ENCODE assay signal across 13 cellular contexts in genomic region chr13:66992183-66992582, GRCh38.
DNase-seq lines count a peak whose midpoint lies in the region; ATAC-seq and TF ChIP-seq lines count a peak whose summit lies in the region.
"Had no signal": no experiment of that assay in that cellular context is flagged by ENCODE, and none has a peak within 500 bp of the region (broad histone marks: within the 10 kb centered on the region; RNA-seq: fewer than 3 reads in every experiment).

No MANE protein-coding gene starts in this region.

- TF ChIP-seq CTCF in choroid plexus epithelial cell (conservative IDR thresholded peaks at IDR 0.05; ENCODE audit: low read depth, low read length) (no peak), GM10266 (IDR thresholded peaks at IDR 0.05; ENCODE audit: control insufficient read depth, insufficient read depth, low read depth, missing control alignments) (no peak), lower leg skin (IDR thresholded peaks at IDR 0.05) (no peak), GM10248 (IDR thresholded peaks at IDR 0.05; ENCODE audit: control extremely low read depth, extremely low read depth, low read depth, missing control alignments) (no peak)

- CTCF ChIA-PET in GM10248 (lab: Yijun Ruan, JAX): interaction anchor here (1.2 kb wide), 1 partner anchor 26 kb away, joined by 3 read pairs; no protein-coding TSS in a partner anchor

- intact Hi-C loops in lower leg skin (cut with DNase I; ENCODE audit: low total_unique reads): no loop called here

- H3K36me3 Mint-ChIP-seq in naive B cell: peaks cover 0 to 4% of the 10 kb centered on the region in 2 donors

- H3K9me3 Mint-ChIP-seq in naive B cell: no peaks in the 10 kb centered on the region

- POLR2A ChIA-PET in GM10248 (lab: Yijun Ruan, JAX): no interaction called here

- peaks cover 21 to 37% (median 30%) of the 10 kb centered on the region in 3 donors for H3K4me1 Mint-ChIP-seq in naive B cell

- peak; percentile 19 for DNase-seq in DMS114 treated with DMSO at 0.1 percent for 48 hours (lab: John Stamatoyannopoulos, UW; ENCODE audit: unreplicated experiment)
- peak; percentile 21 for DNase-seq in NCI-H82 treated with DMSO at 0.1 percent for 48 hours (lab: John Stamatoyannopoulos, UW; ENCODE audit: unreplicated experiment)
- DNase-seq in choroid plexus epithelial cell (ENCODE audit: low read depth): peak; percentile 79
- DNase-seq in naive B cell: no peak
- DNase-seq in activated naive CD4-positive, alpha-beta T cell treated with anti-CD3 and anti-CD28 coated beads, Interleukin-2, amount 50 U/mL, for 16 hours: no peak
- DNase-seq in GM10266 (ENCODE audit: extremely low spot score): no peak
- DNase-seq in lower leg skin (ENCODE audit: low spot score in 2 of 2): no peak
- no peak for DNase-seq in GM10248 (ENCODE audit: extremely low spot score)
- DNase-seq: activated CD4-positive, alpha-beta T cell treated with anti-CD3 and anti-CD28 coated beads for 1 hour; activated T-cell treated with anti-CD3 and anti-CD28 coated beads, Interleukin-2, amount 50 U/mL, for 4 hours; aorta; mucosa of descending colon; NCI-H510A had no signal

- WGBS in lower leg skin, 2 donors: 67 to 69% methylated on average over 3 of the region's 3 CpGs

- peak overlapping the region in 5 of 6 donors; percentile 50 to 79 (median 61) for H3K27ac Mint-ChIP-seq in naive B cell

- ATAC-seq in naive B cell (ENCODE audit: low read depth in 2 of 2): no peak
- ATAC-seq: activated T-cell treated with anti-CD3 and anti-CD28 coated beads, Interleukin-2, amount 50 U/mL, for 4 hours; mucosa of descending colon had no signal

- TF ChIP-seq POLR2A in lower leg skin (IDR thresholded peaks at IDR 0.05): no peak

- H3K4me3 ChIP-seq in choroid plexus epithelial cell (ENCODE audit: low read depth, low read length) (no peak overlapping the region), lower leg skin (ENCODE audit: low read depth, poor library complexity, severe bottlenecking) (no peak overlapping the region)
- H3K4me3 ChIP-seq: mucosa of descending colon had no signal

- no peak overlapping the region for H3K4me3 Mint-ChIP-seq in naive B cell
- H3K4me3 Mint-ChIP-seq: activated T-cell treated with anti-CD3 and anti-CD28 coated beads, Interleukin-2, amount 50 U/mL, for 4 hours had no signal

- no peaks in the 10 kb centered on the region for H3K27me3 Mint-ChIP-seq in naive B cell

Comparison
In these comparisons a context has a peak if more than half of its experiments do, and no peak if none do; other contexts are left out.
1. DNase-seq: peak in DMS114 treated with DMSO at 0.1 percent for 48 hours (single experiment), NCI-H82 treated with DMSO at 0.1 percent for 48 hours (single experiment) and choroid plexus epithelial cell (single experiment); none in naive B cell (single experiment), activated naive CD4-positive, alpha-beta T cell treated with anti-CD3 and anti-CD28 coated beads, Interleukin-2, amount 50 U/mL, for 16 hours (single experiment), GM10266 (single experiment), lower leg skin (0 of 2) and GM10248 (single experiment).